ENCODE assay signal across 8 cellular contexts in genomic region chr6:40719671-40720374, GRCh38.
A peak's percentile ranks its signal among the peaks of the same experiment; 100 is the strongest.
DNase-seq lines count a peak whose midpoint lies in the region; ATAC-seq and TF ChIP-seq lines count a peak whose summit lies in the region.

No MANE protein-coding gene starts in this region.

- TF ChIP-seq CTCF in SK-N-SH (IDR thresholded peaks at IDR 0.05) = no peak

- no peak overlapping the region for H3K4me3 Mint-ChIP-seq in activated CD4-positive, alpha-beta T cell treated with anti-CD3 and anti-CD28 coated beads, Interleukin-2, amount 10 ng/mL, durations not matched to agents 7 days and 5 days
- no peak overlapping the region for H3K4me3 Mint-ChIP-seq in activated CD4-positive, alpha-beta T cell treated with anti-CD3 and anti-CD28 coated beads for 36 hours

- peaks cover 15 to 70% of the 10 kb centered on the region in 2 experiments; a peak in 3 of 4 replicates for H3K4me1 ChIP-seq in SK-N-SH (ENCODE audit: control insufficient read depth in 1 of 2, insufficient read depth in 2 of 2, low read depth in 1 of 2, low read length in 1 of 2)

- no peaks in the 10 kb centered on the region for H3K9me3 Mint-ChIP-seq in activated CD4-positive, alpha-beta T cell treated with anti-CD3 and anti-CD28 coated beads, Interleukin-2, amount 10 ng/mL, durations not matched to agents 7 days and 5 days
- no peaks in the 10 kb centered on the region for H3K9me3 Mint-ChIP-seq in activated CD4-positive, alpha-beta T cell treated with anti-CD3 and anti-CD28 coated beads for 36 hours (ENCODE audit: low read depth)

- no peaks in the 10 kb centered on the region for H3K27me3 Mint-ChIP-seq in activated CD4-positive, alpha-beta T cell treated with anti-CD3 and anti-CD28 coated beads, Interleukin-2, amount 10 ng/mL, durations not matched to agents 7 days and 5 days
- H3K27me3 Mint-ChIP-seq in activated CD4-positive, alpha-beta T cell treated with anti-CD3 and anti-CD28 coated beads for 36 hours = no peaks in the 10 kb centered on the region

- H3K9me3 ChIP-seq in SK-N-SH = no peaks in the 10 kb centered on the region

- no peak for ATAC-seq in activated CD4-positive, alpha-beta T cell treated with anti-CD3 and anti-CD28 coated beads for 36 hours
- ATAC-seq in HG02981 (IDR thresholded peaks at IDR 0.05; ENCODE audit: unreplicated experiment) (peak; percentile 45), left cardiac atrium (peak; percentile 61 to 62), HG03135 (IDR thresholded peaks at IDR 0.05; ENCODE audit: unreplicated experiment) (no peak)
- ATAC-seq in stimulated activated naive CD8-positive, alpha-beta T cell treated with anti-CD3 and anti-CD28 coated beads, Interleukin-15, Interleukin-2, amounts not matched to agents 100 U/mL and 50 U/mL, for 24 hours = peak; percentile 11

- H3K4me2 ChIP-seq in SK-N-SH = peak overlapping the region; percentile 70

- no peaks in the 10 kb centered on the region for H3F3A ChIP-seq in SK-N-SH (replicated peaks; ENCODE audit: insufficient read depth)

- H3K36me3 ChIP-seq in SK-N-SH (replicated peaks in 1 of 2; ENCODE audit: control insufficient read depth in 1 of 2, insufficient read depth in 2 of 2, low read length in 1 of 2) = no peaks in the 10 kb centered on the region

- H3K4me1 Mint-ChIP-seq in activated CD4-positive, alpha-beta T cell treated with anti-CD3 and anti-CD28 coated beads, Interleukin-2, amount 10 ng/mL, durations not matched to agents 7 days and 5 days = peaks cover 14% of the 10 kb centered on the region
- H3K4me1 Mint-ChIP-seq in activated CD4-positive, alpha-beta T cell treated with anti-CD3 and anti-CD28 coated beads for 36 hours = peaks cover 14% of the 10 kb centered on the region

- no peaks in the 10 kb centered on the region for H3K9me2 ChIP-seq in SK-N-SH

- H2AFZ ChIP-seq in SK-N-SH (ENCODE audit: low read depth) = peak overlapping the region; percentile 87

- H3K9ac ChIP-seq in SK-N-SH = peak overlapping the region; percentile 43

- no peak for DNase-seq in activated CD4-positive, alpha-beta T cell treated with anti-CD3 and anti-CD28 coated beads, Interleukin-2, amount 10 ng/mL, durations not matched to agents 7 days and 5 days
- DNase-seq in activated CD4-positive, alpha-beta T cell treated with anti-CD3 and anti-CD28 coated beads for 36 hours = no peak
- DNase-seq in SK-N-SH (peak; percentile 56), left cardiac atrium (no peak)
- no peak for DNase-seq in stimulated activated naive CD8-positive, alpha-beta T cell treated with anti-CD3 and anti-CD28 coated beads, Interleukin-15, Interleukin-2, amounts not matched to agents 100 U/mL and 50 U/mL, for 24 hours
- DNase-seq in activated CD4-positive, CD25-positive, alpha-beta regulatory T cell (lab: John Stamatoyannopoulos, UW) = no peak

- no peak; the same call in none of the 2 replicates for TF ChIP-seq RAD21 in SK-N-SH (IDR thresholded peaks at IDR 0.05; ENCODE audit: low read length)

- WGBS in SK-N-SH (ENCODE audit: low lambda C conversion rate) = 25% methylated on average over 7 of the region's 7 CpGs

- no peaks in the 10 kb centered on the region for H3K27me3 ChIP-seq in SK-N-SH (ENCODE audit: insufficient read depth)

- H3K36me3 Mint-ChIP-seq in activated CD4-positive, alpha-beta T cell treated with anti-CD3 and anti-CD28 coated beads, Interleukin-2, amount 10 ng/mL, durations not matched to agents 7 days and 5 days (ENCODE audit: low read depth) = no peaks in the 10 kb centered on the region
- H3K36me3 Mint-ChIP-seq in activated CD4-positive, alpha-beta T cell treated with anti-CD3 and anti-CD28 coated beads for 36 hours (ENCODE audit: low read depth) = no peaks in the 10 kb centered on the region

- peak overlapping the region; percentile 42 for H3K27ac Mint-ChIP-seq in activated CD4-positive, alpha-beta T cell treated with anti-CD3 and anti-CD28 coated beads, Interleukin-2, amount 10 ng/mL, durations not matched to agents 7 days and 5 days
- H3K27ac Mint-ChIP-seq in activated CD4-positive, alpha-beta T cell treated with anti-CD3 and anti-CD28 coated beads for 36 hours = no peak overlapping the region

- CTCF ChIA-PET in activated CD4-positive, alpha-beta T cell treated with anti-CD3 and anti-CD28 coated beads, Interleukin-2, amount 10 ng/mL, durations not matched to agents 7 days and 5 days (lab: Charles Lee) = no interaction called here
- CTCF ChIA-PET in activated CD4-positive, alpha-beta T cell treated with anti-CD3 and anti-CD28 coated beads for 36 hours (lab: Charles Lee) = no interaction called here
- CTCF ChIA-PET in SK-N-SH (lab: Yijun Ruan, JAX) = interaction anchor here (0.6 to 4.0 kb wide), 8 partner anchors 14 to 391 kb away, joined by 3 to 14 read pairs (median 3); partner anchors contain the start of gene LRFN2

- H4K20me1 ChIP-seq in SK-N-SH (ENCODE audit: insufficient read depth) = no peaks in the 10 kb centered on the region

- intact Hi-C loops in activated CD4-positive, alpha-beta T cell treated with anti-CD3 and anti-CD28 coated beads for 36 hours (cut with DNase I, micrococcal nuclease) = no loop called here
- intact Hi-C loops in left cardiac atrium (cut with DNase I) = no loop called here

- H3K79me2 ChIP-seq in SK-N-SH (ENCODE audit: insufficient read depth) = no peaks in the 10 kb centered on the region

- H3K27ac ChIP-seq in SK-N-SH (ENCODE audit: low read depth in 2 of 2, low read length in 1 of 2) = peak overlapping the region; percentile 47 to 99

- peak overlapping the region in 1 of 2 experiments; percentile 13; a peak in 2 of 4 replicates for H3K4me3 ChIP-seq in SK-N-SH (ENCODE audit: low read depth in 2 of 2, low read length in 1 of 2)

- POLR2A ChIA-PET in activated CD4-positive, alpha-beta T cell treated with anti-CD3 and anti-CD28 coated beads, Interleukin-2, amount 10 ng/mL, durations not matched to agents 7 days and 5 days (lab: Charles Lee) = interaction anchor here (0.7 kb wide), 1 partner anchor 1597 kb away, joined by 3 read pairs; no protein-coding TSS in a partner anchor
- POLR2A ChIA-PET in activated CD4-positive, alpha-beta T cell treated with anti-CD3 and anti-CD28 coated beads for 36 hours (lab: Charles Lee) = no interaction called here
- POLR2A ChIA-PET in SK-N-SH (lab: Yijun Ruan, JAX) = interaction anchor here (0.8 to 0.9 kb wide), 3 partner anchors 14 to 444 kb away, joined by 3 to 4 read pairs (median 3); no protein-coding TSS in a partner anchor

- TF ChIP-seq EP300 in SK-N-SH (IDR thresholded peaks at IDR 0.05; ENCODE audit: borderline replicate concordance in 1 of 2, low read depth in 1 of 2, low read length in 1 of 2) = peak in 1 of 2 experiments; percentile 80; a peak in 2 of 4 replicates

TF ChIP-seq in SK-N-SH, 30 proteins besides CTCF, POLR2A, EP300 and RAD21:
- no peak for TF ChIP-seq RFX5 (IDR thresholded peaks at IDR 0.05; ENCODE audit: low read length)
- TF ChIP-seq CHD2 (IDR thresholded peaks at IDR 0.05; ENCODE audit: low read length, partially characterized antibody) = peak; percentile 66
- TF ChIP-seq GABPA (IDR thresholded peaks at IDR 0.05; ENCODE audit: low read depth) = no peak; the same call in 1 of the 2 replicates
- peak; percentile 89 for TF ChIP-seq RCOR1 (IDR thresholded peaks at IDR 0.05; ENCODE audit: low read length)
- TF ChIP-seq USF2 (IDR thresholded peaks at IDR 0.05; ENCODE audit: borderline replicate concordance, low read depth, low read length) = no peak
- TF ChIP-seq FOXJ3 (CRISPR knock-in tag; IDR thresholded peaks at IDR 0.05) = no peak
- peak; percentile 46; the same call in 1 of the 2 replicates for TF ChIP-seq POLR2AphosphoS5 (IDR thresholded peaks at IDR 0.05; ENCODE audit: low read depth, low read length)
- peak; percentile 87 for TF ChIP-seq GATA2 (CRISPR knock-in tag; IDR thresholded peaks at IDR 0.05)
- TF ChIP-seq FOXM1 (IDR thresholded peaks at IDR 0.05; ENCODE audit: low read depth) = no peak
- peak; percentile 57; the same call in 1 of the 2 replicates for TF ChIP-seq TCF12 (IDR thresholded peaks at IDR 0.05)

Comparison
In these comparisons a context has a peak if more than half of its experiments do, and no peak if none do; other contexts are left out.
1. ATAC-seq: peak in HG02981 (single experiment), left cardiac atrium (2 of 2) and stimulated activated naive CD8-positive, alpha-beta T cell treated with anti-CD3 and anti-CD28 coated beads, Interleukin-15, Interleukin-2, amounts not matched to agents 100 U/mL and 50 U/mL, for 24 hours (single experiment); none in activated CD4-positive, alpha-beta T cell treated with anti-CD3 and anti-CD28 coated beads for 36 hours (single experiment) and HG03135 (single experiment).